13 cellular contexts compared by ENCODE assay signal in genomic region chr1:230827081-230827681, GRCh38. TPM values are rescaled to one million over a fixed set of nuclear protein-coding genes. Genes with fewer than 3 reads are reported as not detected.
A peak's percentile ranks its signal among the peaks of the same experiment; 100 is the strongest.
DNase-seq lines count a peak whose midpoint lies in the region; ATAC-seq and TF ChIP-seq lines count a peak whose summit lies in the region.
"Had no signal": no experiment of that assay in that cellular context is flagged by ENCODE, and none has a peak within 500 bp of the region (broad histone marks: within the 10 kb centered on the region; RNA-seq: fewer than 3 reads in every experiment).

No MANE protein-coding gene starts in this region.

- intact Hi-C loops in prostate gland (cut with DNase I): no loop called here

- H3K27ac ChIP-seq in substantia nigra (ENCODE audit: low read depth, low read length, poor library complexity, severe bottlenecking) (peak overlapping the region; percentile 96), prostate gland (no peak overlapping the region)
- H3K27ac ChIP-seq: RWPE1, transverse colon had no signal

- no peak for ATAC-seq in HG03460 (IDR thresholded peaks at IDR 0.05; ENCODE audit: unreplicated experiment)

- H3K27me3 ChIP-seq in prostate gland (replicated peaks; ENCODE audit: insufficient read depth): no peaks in the 10 kb centered on the region
- H3K27me3 ChIP-seq: transverse colon had no signal

- H3K4me3 ChIP-seq in prostate gland: no peak overlapping the region
- H3K4me3 ChIP-seq: HAP-1, transverse colon had no signal

- H3K4me1 ChIP-seq in prostate gland (replicated peaks): no peaks in the 10 kb centered on the region
- H3K4me1 ChIP-seq: HAP-1 had no signal

- no peaks in the 10 kb centered on the region for H3K9me3 ChIP-seq in prostate gland
- H3K9me3 ChIP-seq: HAP-1, transverse colon had no signal

- WGBS in prostate gland: 75% methylated on average over 7 of the region's 7 CpGs

- TF ChIP-seq CTCF in prostate gland (IDR thresholded peaks at IDR 0.05): no peak

- DNase-seq in NCI-H1092 treated with DMSO at 0.1 percent for 48 hours (lab: John Stamatoyannopoulos, UW) (peak; percentile 25), NCI-H1092 (lab: John Stamatoyannopoulos, UW) (no peak), ecto neural progenitor cell (ENCODE audit: low spot score) (peak; percentile 28), medulla oblongata (ENCODE audit: extremely low spot score) (peak; percentile 79), substantia nigra (lab: John Stamatoyannopoulos, UW) (peak in 43 of 49 donors; percentile 30 to 86 (median 65)), SHP77 treated with DMSO at 0.1 percent for 48 hours (lab: John Stamatoyannopoulos, UW) (no peak), prostate gland (ENCODE audit: low spot score) (no peak)
- DNase-seq: erythroblast, NCI-H1105 treated with DMSO at 0.1 percent for 48 hours, transverse colon had no signal

- TF ChIP-seq POLR2A in prostate gland (IDR thresholded peaks at IDR 0.05): no peak

- H3K36me3 ChIP-seq in prostate gland: no peaks in the 10 kb centered on the region
- H3K36me3 ChIP-seq: HAP-1, transverse colon had no signal

RNA-seq across cellular contexts. Expression of gene C1orf198, which starts 41.1 kb away (rescaled TPM):
- total RNA-seq in prostate gland: 10 to 100 TPM; 41.9 to 44.8 TPM

Comparison
In these comparisons a context has a peak if more than half of its experiments do, and no peak if none do; other contexts are left out.
1. DNase-seq: peak in NCI-H1092 treated with DMSO at 0.1 percent for 48 hours (single experiment), ecto neural progenitor cell (single experiment), medulla oblongata (single experiment) and substantia nigra (43 of 49); none in NCI-H1092 (single experiment), SHP77 treated with DMSO at 0.1 percent for 48 hours (single experiment) and prostate gland (single experiment).